ENCODE assay signal across 23 cellular contexts in genomic region chr14:73913256-73913655, GRCh38.
"Had no signal": no experiment of that assay in that cellular context is flagged by ENCODE, and none has a peak within 500 bp of the region (broad histone marks: within the 10 kb centered on the region; RNA-seq: fewer than 3 reads in every experiment).

No MANE protein-coding gene starts in this region.

- H3K9ac ChIP-seq: parathyroid adenoma had no signal

- H3K4me3 ChIP-seq: esophagus squamous epithelium, thyroid gland had no signal

- H3K27me3 ChIP-seq: esophagus squamous epithelium, neutrophil, thyroid gland had no signal

- ATAC-seq: activated CD4-positive, alpha-beta T cell treated with anti-CD3 and anti-CD28 coated beads for 36 hours; activated T-cell treated with anti-CD3 and anti-CD28 coated beads, Interleukin-2, amount 50 U/mL, for 4 hours; left ventricle myocardium superior; natural killer cell treated with Interleukin-12 subunit alpha and Interleukin-12 subunit beta and Interleukin-15 and Interleukin-18, amount 100 ng/mL, for 72 hours; right cardiac atrium; T-helper 17 cell had no signal

- H3K27ac ChIP-seq: esophagus squamous epithelium, neutrophil, parathyroid adenoma, thyroid gland had no signal

- H2AFZ ChIP-seq: parathyroid adenoma had no signal

- H3K4me1 ChIP-seq: parathyroid adenoma, thyroid gland had no signal

- DNase-seq: activated B cell treated with CpG ODN at 0.5 μM for 24 hours; activated CD4-positive, alpha-beta T cell treated with anti-CD3 and anti-CD28 coated beads for 36 hours; activated CD4-positive, alpha-beta T cell treated with anti-CD3 and anti-CD28 coated beads, Interleukin-2, amount 50 U/mL, for 4 hours; activated CD8-positive, alpha-beta memory T cell treated with anti-CD3 and anti-CD28 coated beads, Interleukin-2, amount 50 U/mL, for 48 hours; activated naive CD4-positive, alpha-beta T cell; activated T-cell treated with anti-CD3 and anti-CD28 coated beads, Interleukin-2, amount 50 U/mL, for 4 hours; amygdala; cortex of kidney; endodermal cell; esophagus squamous epithelium; foreskin fibroblast; left ventricle myocardium superior; mammary epithelial cell; right cardiac atrium; stimulated activated CD4-positive, alpha-beta T cell treated with anti-CD3 and anti-CD28 coated beads, Interleukin-12 subunit alpha, Interleukin-12 subunit beta, amount 100 ng/mL, for 4 hours; stimulated activated CD4-positive, alpha-beta T cell treated with anti-CD3 and anti-CD28 coated beads, Interleukin-1b, Interleukin-23, amount 100 ng/mL, for 48 hours; substantia nigra; SW 1271; T-helper 17 cell; thyroid gland had no signal

- H3K9me3 ChIP-seq: neutrophil, thyroid gland had no signal
